In genomic region chr22:46592390-46592872, GRCh38 we compare ENCODE assay signal across 9 cellular contexts. TPM values are rescaled to one million over a fixed set of nuclear protein-coding genes. Genes with fewer than 3 reads are reported as not detected.
DNase-seq lines count a peak whose midpoint lies in the region; ATAC-seq and TF ChIP-seq lines count a peak whose summit lies in the region.
"Had no signal": no experiment of that assay in that cellular context is flagged by ENCODE, and none has a peak within 500 bp of the region (broad histone marks: within the 10 kb centered on the region; RNA-seq: fewer than 3 reads in every experiment).

No MANE protein-coding gene starts in this region.

- BruUV-seq in OCI-LY7 (replicated peaks; lab: Mats Ljungman, UMichigan): TSS peak; percentile 56

- H3K9me2 ChIP-seq in OCI-LY7 (ENCODE audit: insufficient read depth, low read length): no peaks in the 10 kb centered on the region

- H3K4me3 ChIP-seq in OCI-LY7 (ENCODE audit: low read depth, low read length, poor library complexity, severe bottlenecking) (peak overlapping the region; percentile 49), thoracic aorta (peak overlapping the region; percentile 64)
- H3K4me3 ChIP-seq: body of pancreas had no signal

- TF ChIP-seq CTCF in OCI-LY7 (conservative IDR thresholded peaks at IDR 0.05; ENCODE audit: low read length) (no peak), thoracic aorta (IDR thresholded peaks at IDR 0.05) (no peak)

- H3K4me1 ChIP-seq in OCI-LY7 (ENCODE audit: insufficient read depth, low read length, poor library complexity, severe bottlenecking) (peaks cover 65% of the 10 kb centered on the region), thoracic aorta (ENCODE audit: control insufficient read depth in 1 of 2, low read depth in 2 of 2) (peaks cover 22 to 36% of the 10 kb centered on the region in 2 donors)

- CTCF ChIA-PET in OCI-LY7 (lab: Charles Lee; ENCODE audit: unreplicated experiment): no interaction called here

- no peaks in the 10 kb centered on the region for H4K20me1 ChIP-seq in OCI-LY7 (ENCODE audit: insufficient read depth, low read length)

- H3K9me3 ChIP-seq in OCI-LY7 (ENCODE audit: low read length) (no peaks in the 10 kb centered on the region), thoracic aorta (no peaks in the 10 kb centered on the region)
- H3K9me3 ChIP-seq: body of pancreas had no signal

- H3K36me3 ChIP-seq in OCI-LY7 (ENCODE audit: insufficient read depth, low read length) (no peaks in the 10 kb centered on the region), thoracic aorta (no peaks in the 10 kb centered on the region)

- peaks cover 22% of the 10 kb centered on the region for H3K79me2 ChIP-seq in OCI-LY7 (ENCODE audit: insufficient read depth, low read depth, low read length)

- H3K27ac ChIP-seq in OCI-LY7 (ENCODE audit: low read depth, low read length, poor library complexity, severe bottlenecking) (peak overlapping the region; percentile 87), thoracic aorta (peak overlapping the region; percentile 38 to 60)

- intact Hi-C loops in OCI-LY7 (cut with micrococcal nuclease; ENCODE audit: unreplicated experiment): loop anchor here (2.0 to 5.0 kb wide), 3 partner anchors 92 to 180 kb away; partner anchors contain the start of gene CERK

- POLR2A ChIA-PET in OCI-LY7 (lab: Charles Lee): no interaction called here

- ATAC-seq in GM21423 (IDR thresholded peaks at IDR 0.05; ENCODE audit: unreplicated experiment) (peak; percentile 55), thoracic aorta (ENCODE audit: insufficient number of reproducible peaks, low FRiP score, low read depth) (peak; percentile 11)
- ATAC-seq: body of pancreas had no signal

- peak overlapping the region; percentile 26; the same call in 1 of the 2 replicates for H2AFZ ChIP-seq in OCI-LY7 (ENCODE audit: low read length)

- no peaks in the 10 kb centered on the region for H3K27me3 ChIP-seq in thoracic aorta (replicated peaks; ENCODE audit: insufficient read depth)
- H3K27me3 ChIP-seq: body of pancreas had no signal

- peak overlapping the region; percentile 72 for H3K4me2 ChIP-seq in OCI-LY7 (ENCODE audit: low read length)

- DNase-seq in AG08396 (ENCODE audit: low spot score): peak; percentile 72
- DNase-seq in OCI-LY7 (ENCODE audit: low spot score): peak; percentile 82
- DNase-seq in astrocyte of the hippocampus (ENCODE audit: low read depth, low spot score): peak; percentile 96
- DNase-seq in middle frontal gyrus (ENCODE audit: extremely low spot score, low spot score): peak; percentile 31
- DNase-seq in thoracic aorta (ENCODE audit: low spot score): no peak
- DNase-seq in HuH-7 (ENCODE audit: low spot score): no peak
- no peak for DNase-seq in NCI-H446 (lab: John Stamatoyannopoulos, UW)

RNA-seq across cellular contexts. Expression of gene GRAMD4, which starts 27.8 kb away (rescaled TPM):
- total RNA-seq in OCI-LY7 (2014; rRNA removed; shearing (Covaris generic)): 40.7 and 52.4 TPM in 2 replicates
- total RNA-seq in OCI-LY7 (2022) (32.8 and 46.9 TPM in 2 replicates), thoracic aorta (10 to 100 TPM; 16.2 to 56.5 TPM)

RNA-seq across cellular contexts. Expression of gene CELSR1, which starts 55.0 kb away (rescaled TPM):
- total RNA-seq in OCI-LY7 (2014; rRNA removed; shearing (Covaris generic)): 3.9 and 5.2 TPM in 2 replicates
- total RNA-seq in OCI-LY7 (2022) (3.7 and 4.9 TPM in 2 replicates), thoracic aorta (1 to 10 TPM; 1.5 to 6.7 TPM)

Comparison
In these comparisons a context has a peak if more than half of its experiments do, and no peak if none do; other contexts are left out.
1. DNase-seq: peak in AG08396 (single experiment), OCI-LY7 (single experiment), astrocyte of the hippocampus (single experiment) and middle frontal gyrus (single experiment); none in thoracic aorta (single experiment), HuH-7 (single experiment) and NCI-H446 (0 of 2).